In genomic region chr11:64846998-64847666, GRCh38 we compare ENCODE assay signal across 8 cellular contexts. TPM values are rescaled to one million over a fixed set of nuclear protein-coding genes. Genes with fewer than 3 reads are reported as not detected.
A peak's percentile ranks its signal among the peaks of the same experiment; 100 is the strongest.
DNase-seq lines count a peak whose midpoint lies in the region; ATAC-seq and TF ChIP-seq lines count a peak whose summit lies in the region.

No MANE protein-coding gene starts in this region.

- peak overlapping the region; percentile 15; the same call in 1 of the 2 replicates for H3K27ac ChIP-seq in C4-2B

- peak; percentile 22 for ATAC-seq in HG03196 (IDR thresholded peaks at IDR 0.05; ENCODE audit: unreplicated experiment)
- no peak for ATAC-seq in HG02885 (IDR thresholded peaks at IDR 0.05; ENCODE audit: poor library complexity, unreplicated experiment)

- peak; percentile 99 for TF ChIP-seq CTCF in C4-2B (conservative IDR thresholded peaks at IDR 0.05)

- peak; percentile 92 to 98 for DNase-seq in NCI-H526 (lab: John Stamatoyannopoulos, UW)
- DNase-seq in activated CD4-positive, alpha-beta T cell treated with anti-CD3 and anti-CD28 coated beads for 48 hours, result peak; percentile 96
- DNase-seq in cerebellum (ENCODE audit: low spot score), result peak; percentile 95
- peak; percentile 98 for DNase-seq in left kidney (ENCODE audit: low read depth, low spot score)
- DNase-seq in stimulated activated CD4-positive, alpha-beta T cell treated with anti-CD3 and anti-CD28 coated beads, Interleukin-2, amount 100 ng/mL, for 4 hours (ENCODE audit: low read depth), result peak; percentile 88

RNA-seq across cellular contexts. Expression of gene CDC42BPG, which starts 2.7 kb away (rescaled TPM):
- 1.4 TPM for total RNA-seq in cerebellum

RNA-seq across cellular contexts. Expression of gene EHD1, which starts 31.3 kb away (rescaled TPM):
- total RNA-seq in cerebellum, result 34.0 TPM

RNA-seq across cellular contexts. Expression of gene MEN1, which starts 36.8 kb away (rescaled TPM):
- total RNA-seq in cerebellum, result 13.2 TPM

RNA-seq across cellular contexts. Expression of gene MAP4K2, which starts 44.1 kb away (rescaled TPM):
- 10.1 TPM for total RNA-seq in cerebellum
